Comparison of ENCODE assay signal across 39 cellular contexts in the genomic region with DNA sequence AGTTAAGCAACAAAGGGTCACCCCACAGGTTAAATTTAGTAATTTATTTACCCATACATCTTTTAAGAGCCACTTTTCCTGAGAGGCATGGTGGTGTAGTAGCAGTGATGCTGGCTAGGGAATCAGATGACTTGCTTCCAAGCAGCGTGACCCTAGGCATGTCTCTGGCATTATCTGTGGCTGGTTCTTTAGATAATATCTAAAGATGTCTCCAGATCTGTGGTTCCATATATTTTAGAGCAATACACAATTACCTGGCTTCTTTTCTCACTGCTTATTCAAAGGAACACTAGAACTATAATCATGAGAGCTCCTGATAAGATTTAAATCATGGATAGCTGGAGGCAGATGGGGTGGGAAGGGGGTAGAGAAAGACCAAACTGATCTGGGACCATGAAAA. TPM values are rescaled to one million over a fixed set of nuclear protein-coding genes. Genes with fewer than 3 reads are reported as not detected.
"Had no signal": no experiment of that assay in that cellular context is flagged by ENCODE, and none has a peak within 500 bp of the region (broad histone marks: within the 10 kb centered on the region; RNA-seq: fewer than 3 reads in every experiment).

No MANE protein-coding gene starts in this region.

- H3K36me3 ChIP-seq: adrenal gland, cardiac muscle cell had no signal

- H3K4me3 ChIP-seq: adrenal gland, cardiac muscle cell had no signal

- H3K9me3 Mint-ChIP-seq: activated B cell treated with CpG ODN at 0.5 μM for 24 hours; activated CD4-positive, alpha-beta memory T cell treated with anti-CD3 and anti-CD28 coated beads for 36 hours; activated CD4-positive, alpha-beta T cell treated with anti-CD3 and anti-CD28 coated beads, Interleukin-2, amount 10 ng/mL, durations not matched to agents 24 days and 14 days; activated CD8-positive, alpha-beta T cell treated with anti-CD3 and anti-CD28 coated beads for 36 hours; activated naive CD4-positive, alpha-beta T cell treated with anti-CD3 and anti-CD28 coated beads for 36 hours; activated naive CD4-positive, alpha-beta T cell treated with anti-CD3 and anti-CD28 coated beads, Interleukin-2, amount 50 U/mL, for 72 hours; activated naive CD8-positive, alpha-beta T cell treated with anti-CD3 and anti-CD28 coated beads for 36 hours; activated T-cell treated with anti-CD3 and anti-CD28 coated beads, Interleukin-2, amount 50 U/mL, for 4 hours; activated T-cell treated with anti-CD3 and anti-CD28 coated beads, Interleukin-2, amount 50 U/mL, for 72 hours; activated T-helper 1 cell treated with anti-CD3 and anti-CD28 coated beads, Interleukin-12 subunit alpha, Interleukin-12 subunit beta, Interleukin-2, Interleukin-4 antibody, amounts not matched to agents 30 ng/mL and 10 ng/mL and 1 ng/mL, durations not matched to agents 14 hours and 24 hours and 36 hours; activated T-helper 17 cell treated with anti-CD3 and anti-CD28 coated beads, Interleukin-2, amount 50 U/mL, for 72 hours; central memory CD8-positive, alpha-beta T cell; T-helper 1 cell treated with Interleukin-12 subunit alpha and Interleukin-12 subunit beta and Interleukin-4 antibody, amounts not matched to agents 30 μg/mL and 1 μg/mL, for 36 hours; T-helper 2 cell treated with Interferon-gamma antibody and Interleukin-4, amounts not matched to agents 5 μg/mL and 100 μg/mL, for 36 hours had no signal

- H3K4me1 Mint-ChIP-seq: activated B cell treated with CpG ODN at 0.5 μM for 24 hours; activated CD4-positive, alpha-beta T cell treated with anti-CD3 and anti-CD28 coated beads, Interleukin-2, amount 10 ng/mL, durations not matched to agents 24 days and 14 days; activated naive CD8-positive, alpha-beta T cell treated with anti-CD3 and anti-CD28 coated beads for 36 hours; activated T-helper 17 cell treated with anti-CD3 and anti-CD28 coated beads, Interleukin-2, amount 50 U/mL, for 72 hours; central memory CD8-positive, alpha-beta T cell had no signal

- DNase-seq: activated B cell treated with CpG ODN at 0.5 μM for 24 hours; activated CD4-positive, alpha-beta memory T cell treated with anti-CD3 and anti-CD28 coated beads for 36 hours; activated CD4-positive, alpha-beta T cell treated with anti-CD3 and anti-CD28 coated beads for 4 hours; activated CD4-positive, alpha-beta T cell treated with anti-CD3 and anti-CD28 coated beads, Interleukin-2, amount 10 ng/mL, durations not matched to agents 24 days and 14 days; activated CD4-positive, alpha-beta T cell treated with anti-CD3 and anti-CD28 coated beads, Interleukin-2, amount 50 U/mL, for 1 hour; activated CD4-positive, alpha-beta T cell treated with anti-CD3 and anti-CD28 coated beads, Interleukin-2, amount 50 U/mL, for 4 hours; activated CD4-positive, CD25-positive, alpha-beta regulatory T cell treated with anti-CD3 and anti-CD28 coated beads, Interleukin-2, amount 50 U/mL, for 72 hours; activated CD8-positive, alpha-beta memory T cell treated with anti-CD3 and anti-CD28 coated beads, Interleukin-2, amount 50 U/mL, for 4 hours; activated CD8-positive, alpha-beta T cell treated with anti-CD3 and anti-CD28 coated beads for 36 hours; activated effector memory CD4-positive, alpha-beta T cell treated with anti-CD3 and anti-CD28 coated beads, Interleukin-2, amount 50 U/mL, for 16 hours; activated gamma-delta T cell treated with Interleukin-2 at 50 U/mL for 16 hours; activated naive CD4-positive, alpha-beta T cell; activated naive CD4-positive, alpha-beta T cell treated with anti-CD3 and anti-CD28 coated beads for 36 hours; activated naive CD4-positive, alpha-beta T cell treated with anti-CD3 and anti-CD28 coated beads, Interleukin-2, amount 50 U/mL, for 16 hours; activated naive CD8-positive, alpha-beta T cell treated with anti-CD3 and anti-CD28 coated beads for 36 hours; activated T-cell treated with anti-CD3 and anti-CD28 coated beads for 4 hours; activated T-cell treated with anti-CD3 and anti-CD28 coated beads, Interleukin-2, amount 50 U/mL, for 1 hour; activated T-cell treated with anti-CD3 and anti-CD28 coated beads, Interleukin-2, amount 50 U/mL, for 4 hours; activated T-cell treated with anti-CD3 and anti-CD28 coated beads, Interleukin-2, amount 50 U/mL, for 72 hours; adrenal gland; amniotic stem cell; aorta; caudate nucleus; cerebellar nuclear complex; T-helper 1 cell; T-helper 2 cell; T-helper 9 cell had no signal

- H3K27me3 Mint-ChIP-seq: activated CD4-positive, alpha-beta T cell treated with anti-CD3 and anti-CD28 coated beads, Interleukin-2, amount 10 ng/mL, durations not matched to agents 24 days and 14 days; brain; central memory CD8-positive, alpha-beta T cell had no signal

- FAIRE-seq: bronchial epithelial cell, TTC549 had no signal

- H3K27ac Mint-ChIP-seq: activated B cell treated with CpG ODN at 0.5 μM for 24 hours; activated CD4-positive, alpha-beta memory T cell treated with anti-CD3 and anti-CD28 coated beads for 36 hours; activated CD4-positive, alpha-beta T cell treated with anti-CD3 and anti-CD28 coated beads, Interleukin-2, amount 10 ng/mL, durations not matched to agents 24 days and 14 days; activated CD8-positive, alpha-beta T cell treated with anti-CD3 and anti-CD28 coated beads for 36 hours; activated naive CD4-positive, alpha-beta T cell treated with anti-CD3 and anti-CD28 coated beads for 36 hours; activated naive CD4-positive, alpha-beta T cell treated with anti-CD3 and anti-CD28 coated beads, Interleukin-2, amount 50 U/mL, for 72 hours; activated naive CD8-positive, alpha-beta T cell treated with anti-CD3 and anti-CD28 coated beads for 36 hours; activated T-cell treated with anti-CD3 and anti-CD28 coated beads, Interleukin-2, amount 50 U/mL, for 72 hours; activated T-helper 1 cell treated with anti-CD3 and anti-CD28 coated beads, Interleukin-12 subunit alpha, Interleukin-12 subunit beta, Interleukin-2, Interleukin-4 antibody, amounts not matched to agents 30 ng/mL and 10 ng/mL and 1 ng/mL, durations not matched to agents 14 hours and 24 hours and 36 hours; activated T-helper 17 cell treated with anti-CD3 and anti-CD28 coated beads, Interleukin-2, amount 50 U/mL, for 72 hours; T-helper 1 cell treated with Interleukin-12 subunit alpha and Interleukin-12 subunit beta and Interleukin-4 antibody, amounts not matched to agents 30 μg/mL and 1 μg/mL, for 36 hours; T-helper 2 cell treated with Interferon-gamma antibody and Interleukin-4, amounts not matched to agents 5 μg/mL and 100 μg/mL, for 36 hours had no signal

- H3K27me3 ChIP-seq: adrenal gland, cardiac muscle cell had no signal

- H3K4me3 Mint-ChIP-seq: activated B cell treated with CpG ODN at 0.5 μM for 24 hours; activated CD4-positive, alpha-beta memory T cell treated with anti-CD3 and anti-CD28 coated beads for 36 hours; activated CD4-positive, alpha-beta T cell treated with anti-CD3 and anti-CD28 coated beads, Interleukin-2, amount 10 ng/mL, durations not matched to agents 24 days and 14 days; activated CD8-positive, alpha-beta T cell treated with anti-CD3 and anti-CD28 coated beads for 36 hours; activated naive CD4-positive, alpha-beta T cell treated with anti-CD3 and anti-CD28 coated beads for 36 hours; activated naive CD8-positive, alpha-beta T cell treated with anti-CD3 and anti-CD28 coated beads for 36 hours; activated T-cell treated with anti-CD3 and anti-CD28 coated beads, Interleukin-2, amount 50 U/mL, for 4 hours; activated T-cell treated with anti-CD3 and anti-CD28 coated beads, Interleukin-2, amount 50 U/mL, for 72 hours; activated T-helper 1 cell treated with anti-CD3 and anti-CD28 coated beads, Interleukin-12 subunit alpha, Interleukin-12 subunit beta, Interleukin-2, Interleukin-4 antibody, amounts not matched to agents 30 ng/mL and 10 ng/mL and 1 ng/mL, durations not matched to agents 14 hours and 24 hours and 36 hours; activated T-helper 17 cell treated with anti-CD3 and anti-CD28 coated beads, Interleukin-2, amount 50 U/mL, for 72 hours; brain; central memory CD8-positive, alpha-beta T cell; T-helper 1 cell treated with Interleukin-12 subunit alpha and Interleukin-12 subunit beta and Interleukin-4 antibody, amounts not matched to agents 30 μg/mL and 1 μg/mL, for 36 hours; T-helper 2 cell treated with Interferon-gamma antibody and Interleukin-4, amounts not matched to agents 5 μg/mL and 100 μg/mL, for 36 hours had no signal

- H3K36me3 Mint-ChIP-seq: activated CD4-positive, alpha-beta memory T cell treated with anti-CD3 and anti-CD28 coated beads for 36 hours; activated naive CD4-positive, alpha-beta T cell treated with anti-CD3 and anti-CD28 coated beads, Interleukin-2, amount 50 U/mL, for 72 hours; activated naive CD8-positive, alpha-beta T cell treated with anti-CD3 and anti-CD28 coated beads for 36 hours had no signal

- H3K27ac ChIP-seq: adrenal gland, cardiac muscle cell, VCaP had no signal

- H3K4me1 ChIP-seq: adrenal gland had no signal

- H3K9me3 ChIP-seq: adrenal gland had no signal

RNA-seq across cellular contexts. Expression of a gene that starts 21.1 kb away (rescaled TPM):
- total RNA-seq: activated CD4-positive, alpha-beta memory T cell treated with anti-CD3 and anti-CD28 coated beads for 36 hours; activated CD4-positive, alpha-beta T cell treated with anti-CD3 and anti-CD28 coated beads, Interleukin-2, amount 10 ng/mL, durations not matched to agents 24 days and 14 days; activated CD8-positive, alpha-beta memory T cell treated with anti-CD3 and anti-CD28 coated beads for 36 hours; activated naive CD4-positive, alpha-beta T cell treated with anti-CD3 and anti-CD28 coated beads for 36 hours; activated naive CD8-positive, alpha-beta T cell treated with anti-CD3 and anti-CD28 coated beads for 36 hours; activated T-helper 1 cell treated with anti-CD3 and anti-CD28 coated beads, Interleukin-12 subunit alpha, Interleukin-12 subunit beta, Interleukin-2, Interleukin-4 antibody, amounts not matched to agents 30 ng/mL and 10 ng/mL and 1 ng/mL, durations not matched to agents 14 hours and 24 hours and 36 hours; activated T-helper 17 cell treated with anti-CD3 and anti-CD28 coated beads, Interleukin-2, amount 50 U/mL, for 72 hours had no signal
